Comparison of ENCODE assay signal across 18 cellular contexts in the genomic region with DNA sequence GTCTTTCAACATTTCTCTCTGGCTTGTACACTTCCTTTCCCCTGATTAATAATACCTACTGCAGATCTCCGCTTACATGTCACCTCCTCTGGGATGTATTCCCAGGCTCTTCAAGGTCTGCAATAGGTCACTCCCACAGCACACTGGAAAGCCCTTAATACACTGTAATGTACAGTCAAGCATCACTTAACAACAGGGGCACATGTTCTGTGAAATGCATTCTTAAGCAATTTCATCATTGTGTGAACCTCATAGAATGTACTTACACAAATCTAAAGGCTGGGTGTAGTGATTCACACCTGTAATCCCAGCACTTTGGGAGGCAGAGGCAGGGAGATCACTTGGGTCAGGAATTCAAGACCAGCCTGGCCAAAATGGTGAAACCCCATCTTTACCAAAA.
A peak's percentile ranks its signal among the peaks of the same experiment; 100 is the strongest.
DNase-seq lines count a peak whose midpoint lies in the region; ATAC-seq and TF ChIP-seq lines count a peak whose summit lies in the region.
"Had no signal": no experiment of that assay in that cellular context is flagged by ENCODE, and none has a peak within 500 bp of the region (broad histone marks: within the 10 kb centered on the region; RNA-seq: fewer than 3 reads in every experiment).

No MANE protein-coding gene starts in this region.

- H3K4me3 ChIP-seq in fibroblast of mammary gland (ENCODE audit: control insufficient read depth, low read depth, low read length) = no peak overlapping the region
- H3K4me3 ChIP-seq: body of pancreas, lung, Peyer's patch had no signal

- DNase-seq in EL = peak; percentile 42
- peak; percentile 77 for DNase-seq in NCI-H226
- peak; percentile 44 for DNase-seq in fibroblast of mammary gland (ENCODE audit: low read depth)
- DNase-seq in non-pigmented ciliary epithelial cell (ENCODE audit: low read depth) = peak; percentile 55
- no peak for DNase-seq in stimulated activated naive CD4-positive, alpha-beta T cell treated with Interleukin-2 at 50 U/mL for 16 hours (lab: John Stamatoyannopoulos, UW)
- DNase-seq: activated gamma-delta T cell treated with Interleukin-2 at 50 U/mL for 16 hours; body of pancreas; effector CD8-positive, alpha-beta T cell; MG63; natural killer cell; NCI-H2029 treated with DMSO at 0.1 percent for 48 hours; Peyer's patch; retina; stimulated activated CD4-positive, alpha-beta T cell treated with anti-CD3 and anti-CD28 coated beads, Interleukin-2, amount 100 ng/mL, for 24 hours had no signal

- ATAC-seq in HG03571 (IDR thresholded peaks at IDR 0.05; ENCODE audit: unreplicated experiment) (no peak), HG03196 (IDR thresholded peaks at IDR 0.05; ENCODE audit: unreplicated experiment) (no peak)
- ATAC-seq: body of pancreas, natural killer cell, WTC11 had no signal

- TF ChIP-seq CTCF in fibroblast of mammary gland (conservative IDR thresholded peaks at IDR 0.05; ENCODE audit: control insufficient read depth, insufficient read depth, low read depth, low read length) = no peak
